Comparison of ENCODE assay signal across 8 cellular contexts in genomic region chr12:50057000-50057841, GRCh38. TPM values are rescaled to one million over a fixed set of nuclear protein-coding genes. Genes with fewer than 3 reads are reported as not detected.
DNase-seq lines count a peak whose midpoint lies in the region; ATAC-seq, FAIRE-seq and TF ChIP-seq lines count a peak whose summit lies in the region.

TSS of gene ASIC1 (plus strand) at chr12:50057596. CDS start at chr12:50058767, 1,171 bp downstream.

- H4K20me1 ChIP-seq in H1 (replicated peaks in 1 of 2; ENCODE audit: control insufficient read depth in 1 of 2, insufficient read depth in 2 of 2, low read length in 2 of 2): peaks cover 2 to 4% of the 10 kb centered on the region in 2 experiments

- H3K9me3 Mint-ChIP-seq in activated CD8-positive, alpha-beta T cell treated with anti-CD3 and anti-CD28 coated beads, Interleukin-2, amount 10 ng/mL, durations not matched to agents 7 days and 5 days (ENCODE audit: insufficient read depth): no peaks in the 10 kb centered on the region
- H3K9me3 Mint-ChIP-seq in memory B cell: no peaks in the 10 kb centered on the region

- peaks cover 8% of the 10 kb centered on the region for H3K23me2 ChIP-seq in H1 (ENCODE audit: low read depth, low read length)

- peak within 1 kb of the TSS; percentile 94 to 95 for H3K4me2 ChIP-seq in H1 (ENCODE audit: insufficient read depth in 1 of 2, low read depth in 2 of 2, low read length in 2 of 2)

- H3K9ac ChIP-seq in H1 (replicated peaks in 1 of 4; ENCODE audit: extremely low read depth in 1 of 4, low read depth in 3 of 4, low read length in 3 of 4): peak within 1 kb of the TSS in 2 of 4 experiments; percentile 15 to 33; a peak in 2 of 7 replicates

- H3K36me3 Mint-ChIP-seq in activated CD8-positive, alpha-beta T cell treated with anti-CD3 and anti-CD28 coated beads, Interleukin-2, amount 10 ng/mL, durations not matched to agents 7 days and 5 days (ENCODE audit: low read depth): peaks cover 15% of the 10 kb centered on the region
- H3K36me3 Mint-ChIP-seq in memory B cell: no peaks in the 10 kb centered on the region

- H3K79me1 ChIP-seq in H1 (ENCODE audit: low read depth, low read length): no peaks in the 10 kb centered on the region

- H3K79me2 ChIP-seq in H1 (ENCODE audit: control insufficient read depth in 1 of 2, insufficient read depth in 2 of 2, low read length in 2 of 2): no peaks in the 10 kb centered on the region

- H3K27ac Mint-ChIP-seq in activated CD8-positive, alpha-beta T cell treated with anti-CD3 and anti-CD28 coated beads, Interleukin-2, amount 10 ng/mL, durations not matched to agents 7 days and 5 days: peak within 1 kb of the TSS; percentile 94
- H3K27ac Mint-ChIP-seq in memory B cell: no peak within 1 kb of the TSS

- H3K14ac ChIP-seq in H1 (ENCODE audit: insufficient read length): no peak within 1 kb of the TSS

- no peak within 1 kb of the TSS for H2BK120ac ChIP-seq in H1 (replicated peaks; ENCODE audit: low read depth, low read length)

- peaks cover 23% of the 10 kb centered on the region for H3K27me3 Mint-ChIP-seq in activated CD8-positive, alpha-beta T cell treated with anti-CD3 and anti-CD28 coated beads, Interleukin-2, amount 10 ng/mL, durations not matched to agents 7 days and 5 days (ENCODE audit: low read depth)
- H3K27me3 Mint-ChIP-seq in memory B cell: peaks cover 35% of the 10 kb centered on the region

- peaks cover 32 to 83% (median 67%) of the 10 kb centered on the region in 4 experiments for H3K27me3 ChIP-seq in H1 (replicated peaks in 1 of 4; ENCODE audit: control insufficient read depth in 3 of 4, extremely low read depth in 1 of 4, insufficient read depth in 3 of 4, low read length in 3 of 4)

- peak within 1 kb of the TSS; percentile 68; the same call in 1 of the 2 replicates for H2AFZ ChIP-seq in H1 (ENCODE audit: low read length)

- H4K8ac ChIP-seq in H1 (ENCODE audit: extremely low read depth, insufficient read depth, low read length): no peak within 1 kb of the TSS

- no peak within 1 kb of the TSS for H3K18ac ChIP-seq in H1 (ENCODE audit: extremely low read depth, low read length)

- H3K36me3 ChIP-seq in H1 (ENCODE audit: control insufficient read depth in 2 of 4, insufficient read depth in 4 of 4, low read length in 3 of 4): no peaks in the 10 kb centered on the region

- POLR2A ChIA-PET in activated CD8-positive, alpha-beta T cell treated with anti-CD3 and anti-CD28 coated beads, Interleukin-2, amount 10 ng/mL, durations not matched to agents 7 days and 5 days (lab: Charles Lee): no interaction called here
- POLR2A ChIA-PET in H1 (lab: Charles Lee; ENCODE audit: partially characterized antibody): interaction anchor here (0.9 to 3.4 kb wide), 6 partner anchors 10 to 98 kb away, joined by 3 to 19 read pairs (median 6); no protein-coding TSS in a partner anchor

- H3K4me3 ChIP-seq in H1 (ENCODE audit: extremely low read depth in 1 of 4, insufficient read depth in 2 of 4, low read depth in 3 of 4, low read length in 4 of 4): peak within 1 kb of the TSS; percentile 58 to 74 (median 71)

- no peak within 1 kb of the TSS for H2BK20ac ChIP-seq in H1 (ENCODE audit: low read length)

- peak within 1 kb of the TSS; percentile 56 for H3K56ac ChIP-seq in H1 (replicated peaks; ENCODE audit: insufficient read length, low read depth, low read length)

- peak; percentile 48 for ATAC-seq in activated CD8-positive, alpha-beta T cell treated with anti-CD3 and anti-CD28 coated beads, Interleukin-2, amount 10 ng/mL, durations not matched to agents 7 days and 5 days
- ATAC-seq in memory B cell (ENCODE audit: low read depth): peak; percentile 51
- ATAC-seq in GM18498 (IDR thresholded peaks at IDR 0.05; ENCODE audit: unreplicated experiment): no peak

- no peak within 1 kb of the TSS for H3K27ac ChIP-seq in H1 (ENCODE audit: low read depth, low read length)

- peak within 1 kb of the TSS; percentile 73 for H3K23ac ChIP-seq in H1 (ENCODE audit: insufficient read length)

- no peak within 1 kb of the TSS for H4K5ac ChIP-seq in H1 (ENCODE audit: insufficient read length, low read depth, low read length)

- TF ChIP-seq POLR2A in H1 (IDR thresholded peaks at IDR 0.05; ENCODE audit: control extremely low read depth in 1 of 2, low read depth in 2 of 2, low read length in 2 of 2): no peak

- DNase-seq in NCI-H1105 treated with DMSO at 0.1 percent for 48 hours (lab: John Stamatoyannopoulos, UW) (peak; percentile 30), NCI-H1105 (lab: John Stamatoyannopoulos, UW) (no peak), NCI-H226 (peak; percentile 32), H1 (ENCODE audit: low read depth in 1 of 2, low spot score in 2 of 2) (peak in 1 of 2 experiments; percentile 78), memory B cell (ENCODE audit: low spot score in 2 of 2) (peak; percentile 11 to 41)
- peak; percentile 61 for DNase-seq in activated CD8-positive, alpha-beta T cell treated with anti-CD3 and anti-CD28 coated beads, Interleukin-2, amount 10 ng/mL, durations not matched to agents 7 days and 5 days
- peak; percentile 5 to 42 (median 34) for DNase-seq in stimulated activated CD4-positive, alpha-beta T cell treated with anti-CD3 and anti-CD28 coated beads, TNF-alpha, amount 100 ng/mL, for 4 hours (ENCODE audit: low read depth in 3 of 3)

- peak within 1 kb of the TSS; percentile 81 for H3K4ac ChIP-seq in H1 (replicated peaks; ENCODE audit: insufficient read length, low read depth, low read length)

- no peak for TF ChIP-seq RAD21 in H1 (IDR thresholded peaks at IDR 0.05 in 1 of 2, conservative IDR thresholded peaks at IDR 0.05 in 1 of 2; ENCODE audit: low read depth in 2 of 2, low read length in 2 of 2)

- CTCF ChIA-PET in activated CD8-positive, alpha-beta T cell treated with anti-CD3 and anti-CD28 coated beads, Interleukin-2, amount 10 ng/mL, durations not matched to agents 7 days and 5 days (lab: Charles Lee): interaction anchor here (0.9 to 6.2 kb wide), 17 partner anchors 9 to 118 kb away, joined by 3 to 100 read pairs (median 7); partner anchors contain the start of genes COX14 and SMARCD1
- CTCF ChIA-PET in H1 (lab: Charles Lee; ENCODE audit: partially characterized antibody): interaction anchor here (0.7 to 22.8 kb wide), 25 partner anchors 10 to 292 kb away, joined by 3 to 420 read pairs (median 9); partner anchors contain the start of genes AQP6, COX14 and SMARCD1

- WGBS in H1 (ENCODE audit: extremely low coverage in 1 of 2, insufficient coverage in 1 of 2, insufficient read length in 1 of 2, insufficient replicate concordance in 2 of 2, low coverage in 1 of 2, low lambda C conversion rate in 2 of 2, missing lambda C conversion rate in 1 of 2), 2 experiments: 6% methylated on average over 27 of the region's 88 CpGs; no CpG with 5 or more reads in 1 of the 2 experiments

- H3K4me3 Mint-ChIP-seq in activated CD8-positive, alpha-beta T cell treated with anti-CD3 and anti-CD28 coated beads, Interleukin-2, amount 10 ng/mL, durations not matched to agents 7 days and 5 days: peak within 1 kb of the TSS; percentile 83
- H3K4me3 Mint-ChIP-seq in memory B cell: peak within 1 kb of the TSS; percentile 91

- no peak within 1 kb of the TSS for H2AK5ac ChIP-seq in H1 (ENCODE audit: low read depth, low read length)

- H2BK5ac ChIP-seq in H1 (ENCODE audit: low read depth, low read length): no peak within 1 kb of the TSS; the same call in 1 of the 2 replicates

- H3K9me3 ChIP-seq in H1 (ENCODE audit: insufficient read depth in 2 of 2, low read depth in 1 of 2, low read length in 1 of 2): no peaks in the 10 kb centered on the region

- peak within 1 kb of the TSS; percentile 16 for H4K91ac ChIP-seq in H1 (replicated peaks; ENCODE audit: insufficient read length, low read length)

- TF ChIP-seq CTCF in H1 (IDR thresholded peaks at IDR 0.05; ENCODE audit: control extremely low read depth in 1 of 3, insufficient read depth in 1 of 3, low read depth in 1 of 3, low read length in 3 of 3): no peak; a peak in 1 of 4 replicates

- H3K4me1 Mint-ChIP-seq in activated CD8-positive, alpha-beta T cell treated with anti-CD3 and anti-CD28 coated beads, Interleukin-2, amount 10 ng/mL, durations not matched to agents 7 days and 5 days (ENCODE audit: low read depth): peaks cover 55% of the 10 kb centered on the region
- H3K4me1 Mint-ChIP-seq in memory B cell: peaks cover 15% of the 10 kb centered on the region

- H3K4me1 ChIP-seq in H1 (replicated peaks in 1 of 4; ENCODE audit: control insufficient read depth in 3 of 4, insufficient read depth in 4 of 4, low read length in 3 of 4): peaks cover 3 to 9% (median 6%) of the 10 kb centered on the region in 4 experiments

- peak within 1 kb of the TSS; percentile 40; the same call in 1 of the 2 replicates for H2BK15ac ChIP-seq in H1 (ENCODE audit: low read length)

- peak within 1 kb of the TSS; percentile 20; the same call in 1 of the 2 replicates for H2BK12ac ChIP-seq in H1 (ENCODE audit: low read depth, low read length)

- no peak for FAIRE-seq in H1 (lab: Jason Lieb, UNC)

- no peak for TF ChIP-seq EP300 in H1 (IDR thresholded peaks at IDR 0.05; ENCODE audit: borderline replicate concordance in 1 of 2, low read depth in 2 of 2, low read length in 2 of 2)

TF ChIP-seq in H1, 55 proteins besides CTCF, POLR2A, EP300 and RAD21 (continues in another document):
- TF ChIP-seq RBBP5 (IDR thresholded peaks at IDR 0.05; ENCODE audit: borderline replicate concordance, low read depth, low read length): peak; percentile 83; the same call in 1 of the 2 replicates
- no peak for TF ChIP-seq CEBPB (IDR thresholded peaks at IDR 0.05; ENCODE audit: low read depth, low read length)
- TF ChIP-seq PHF8 (conservative IDR thresholded peaks at IDR 0.05; ENCODE audit: low read depth, low read length): 0 out of 2 replicates have a peak, but pooled peaks have one; percentile 35
- TF ChIP-seq BCL11A (IDR thresholded peaks at IDR 0.05; ENCODE audit: low read depth in 2 of 2, low read length in 2 of 2): no peak
- TF ChIP-seq JUND (IDR thresholded peaks at IDR 0.05; ENCODE audit: low read length): no peak
- peak; percentile 77 for TF ChIP-seq ASH2L (IDR thresholded peaks at IDR 0.05; ENCODE audit: low read length)
- TF ChIP-seq EZH2 (IDR thresholded peaks at IDR 0.05; ENCODE audit: low read depth, low read length, severe bottlenecking): peak; percentile 53
- TF ChIP-seq SUZ12 (IDR thresholded peaks at IDR 0.05; ENCODE audit: low read length): peak; percentile 56
- peak; percentile 93 for TF ChIP-seq KDM4A (IDR thresholded peaks at IDR 0.05; ENCODE audit: low read depth, low read length, severe bottlenecking)

RNA-seq across cellular contexts. Expression of gene ASIC1, which starts in this region (rescaled TPM):
- 10 to 100 TPM; 25.4 to 27.9 TPM for total RNA-seq in activated CD8-positive, alpha-beta T cell treated with anti-CD3 and anti-CD28 coated beads, Interleukin-2, amount 10 ng/mL, durations not matched to agents 7 days and 5 days
- 1.9 and 2.4 TPM in 2 replicates for total RNA-seq in H1 (2021; fragmentation: NEBNext Ultra II Directional; extraction: Animal tissue kit (Norgen Biotek cat#: 25700))
- polyA plus RNA-seq in H1 (2011; rRNA removed): 3.3 and 4.4 TPM in 2 replicates
- 3.1 TPM for polyA plus RNA-seq in H1 (2011; cell fraction: cytosol; rRNA removed)
- polyA plus RNA-seq in H1 (2011; cell fraction: nucleus; rRNA removed): 7.1 TPM
- 3.3 to 4.8 TPM (median 4.1 TPM) in 4 replicates for polyA plus RNA-seq in H1 (2012, experiment 1 of 2)
- 2.2 TPM for polyA plus RNA-seq in H1 (2012, experiment 2 of 2)
- 2.1 TPM for polyA plus RNA-seq in H1 (2013, experiment 1 of 2)
- polyA plus RNA-seq in H1 (2013, experiment 2 of 2): 2.3 TPM
- 2.6 and 2.9 TPM in 2 replicates for polyA minus RNA-seq in H1 (2011; rRNA and poly(A)+ RNA removed)
- polyA minus RNA-seq in H1 (2011; cell fraction: cytosol; rRNA and poly(A)+ RNA removed): 1.0 TPM
- polyA minus RNA-seq in H1 (2011; cell fraction: nucleus; rRNA and poly(A)+ RNA removed): 4.3 TPM
